Comparison of ENCODE assay signal across 20 cellular contexts in the genomic region with DNA sequence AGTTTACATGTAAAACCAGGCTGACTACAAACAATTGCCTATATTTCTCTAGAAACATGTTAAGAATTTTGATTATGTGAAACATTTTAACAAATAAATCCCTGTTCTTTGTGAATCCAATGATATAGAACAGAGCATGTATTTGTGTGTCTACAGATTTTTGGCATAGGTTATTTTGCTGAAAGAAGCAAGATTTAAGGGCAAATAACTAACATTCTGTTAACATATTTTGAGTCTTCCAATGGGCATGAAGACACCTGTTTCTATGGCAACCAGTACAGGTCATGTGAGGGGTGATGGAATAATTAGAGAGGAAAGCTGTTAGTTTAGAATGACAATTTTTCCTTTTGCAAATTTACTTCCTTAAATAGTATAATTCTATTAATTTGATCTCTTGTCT. TPM values are rescaled to one million over a fixed set of nuclear protein-coding genes. Genes with fewer than 3 reads are reported as not detected.
DNase-seq lines count a peak whose midpoint lies in the region; ATAC-seq and TF ChIP-seq lines count a peak whose summit lies in the region.
"Had no signal": no experiment of that assay in that cellular context is flagged by ENCODE, and none has a peak within 500 bp of the region (broad histone marks: within the 10 kb centered on the region; RNA-seq: fewer than 3 reads in every experiment).

No MANE protein-coding gene starts in this region.

- no peaks in the 10 kb centered on the region for H3K27me3 ChIP-seq in heart right ventricle
- H3K27me3 ChIP-seq: foreskin keratinocyte had no signal

- H3K36me3 ChIP-seq in heart right ventricle = no peaks in the 10 kb centered on the region
- H3K36me3 ChIP-seq: neutrophil had no signal

- peak overlapping the region; percentile 93 for H3K27ac Mint-ChIP-seq in endothelial cell (ENCODE audit: unreplicated experiment)
- H3K27ac Mint-ChIP-seq: HFFc6; stimulated activated naive CD8-positive, alpha-beta T cell treated with anti-CD3 and anti-CD28 coated beads, Interleukin-15, Interleukin-2, amounts not matched to agents 100 ng/mL and 50 ng/mL, for 24 hours had no signal

- peak overlapping the region in 7 of 10 donors; percentile 2 to 59 (median 16) for H3K27ac ChIP-seq in heart right ventricle
- H3K27ac ChIP-seq: foreskin keratinocyte, neutrophil, VCaP had no signal

- peaks cover 4% of the 10 kb centered on the region for H3K27me3 Mint-ChIP-seq in endothelial cell (ENCODE audit: unreplicated experiment)

- DNase-seq in heart right ventricle (no peak), Right ventricle myocardium inferior (ENCODE audit: missing footprints) (no peak), endothelial cell (ENCODE audit: low spot score) (no peak), renal cortical epithelial cell (ENCODE audit: low read depth) (peak; percentile 6), amniotic stem cell (lab: John Stamatoyannopoulos, UW) (no peak), glomerular visceral epithelial cell (ENCODE audit: extremely low spot score) (no peak)
- DNase-seq: activated naive CD4-positive, alpha-beta T cell treated with Interleukin-2 at 50 U/mL for 16 hours; activated T-cell treated with anti-CD3 and anti-CD28 coated beads for 4 hours; cortex of kidney; DND-41; foreskin keratinocyte; HFFc6; left cardiac atrium; NCI-H510A; trophoblast cell had no signal

- no peaks in the 10 kb centered on the region for H3K9me3 Mint-ChIP-seq in endothelial cell (ENCODE audit: unreplicated experiment)
- H3K9me3 Mint-ChIP-seq: HFFc6; stimulated activated naive CD8-positive, alpha-beta T cell treated with anti-CD3 and anti-CD28 coated beads, Interleukin-15, Interleukin-2, amounts not matched to agents 100 ng/mL and 50 ng/mL, for 24 hours had no signal

- H3K36me3 Mint-ChIP-seq in endothelial cell (ENCODE audit: low read depth, unreplicated experiment) = peaks cover 3% of the 10 kb centered on the region

- H3K9me3 ChIP-seq in heart right ventricle = no peaks in the 10 kb centered on the region
- H3K9me3 ChIP-seq: neutrophil had no signal

- intact Hi-C loops in heart right ventricle (cut with DNase I) (no loop called here), Right ventricle myocardium inferior (cut with DNase I) (no loop called here)

- TF ChIP-seq CTCF in heart right ventricle (IDR thresholded peaks at IDR 0.05) (no peak), endothelial cell (IDR thresholded peaks at IDR 0.05; ENCODE audit: unreplicated experiment) (no peak)

- ATAC-seq in heart right ventricle (no peak), Right ventricle myocardium inferior (no peak)
- ATAC-seq: foreskin keratinocyte had no signal

- H3K4me1 Mint-ChIP-seq in endothelial cell (ENCODE audit: unreplicated experiment) = peaks cover 27% of the 10 kb centered on the region

- H3K4me3 Mint-ChIP-seq in endothelial cell (ENCODE audit: unreplicated experiment) = no peak overlapping the region
- H3K4me3 Mint-ChIP-seq: HFFc6; stimulated activated naive CD8-positive, alpha-beta T cell treated with anti-CD3 and anti-CD28 coated beads, Interleukin-15, Interleukin-2, amounts not matched to agents 100 ng/mL and 50 ng/mL, for 24 hours had no signal

- peaks cover 0 to 38% (median 22%) of the 10 kb centered on the region in 9 donors for H3K4me1 ChIP-seq in heart right ventricle

- H3K4me3 ChIP-seq in heart right ventricle = no peak overlapping the region

RNA-seq across cellular contexts. Expression of a gene that starts 8.8 kb away (rescaled TPM):
- total RNA-seq in heart right ventricle = 1 to 10 TPM in 9 of 10 donors, under 1 TPM in 1; 0.72 to 3.9 (median 2.8) TPM
- polyA plus RNA-seq in heart right ventricle = 1 to 10 TPM; 1.3 to 2.7 TPM
- 5.6 TPM for total RNA-seq in Right ventricle myocardium inferior
- total RNA-seq in endothelial cell (ENCODE audit: unreplicated experiment) = 3.5 TPM
- total RNA-seq in renal cortical epithelial cell = 1.0 TPM in 1 of 2 replicates, not detected in the other
- total RNA-seq: foreskin keratinocyte; HFFc6; mononuclear cell; T-helper 1 cell treated with Interleukin-12 subunit alpha and Interleukin-12 subunit beta and Interleukin-4 antibody, amounts not matched to agents 30 ng/mL and 1 ng/mL, for 36 hours had no signal
- polyA plus RNA-seq: foreskin keratinocyte had no signal

RNA-seq across cellular contexts. Expression of a gene that starts 20.5 kb away (rescaled TPM):
- total RNA-seq in heart right ventricle (under 1 TPM in 5 of 10 donors, not detected in 5; 0.10 to 0.24 (median 0.12) TPM), Right ventricle myocardium inferior (0.30 TPM), endothelial cell (ENCODE audit: unreplicated experiment) (0.13 TPM), renal cortical epithelial cell (1.0 TPM in 1 of 2 replicates, not detected in the other)
- polyA plus RNA-seq in heart right ventricle = 1 to 10 TPM in 1 of 2 donors, under 1 TPM in 1; 0.14 to 1.3 TPM
- total RNA-seq: foreskin keratinocyte; mononuclear cell; T-helper 1 cell treated with Interleukin-12 subunit alpha and Interleukin-12 subunit beta and Interleukin-4 antibody, amounts not matched to agents 30 ng/mL and 1 ng/mL, for 36 hours had no signal
- polyA plus RNA-seq: foreskin keratinocyte had no signal

RNA-seq across cellular contexts. Expression of a gene that starts 31.0 kb away (rescaled TPM):
- total RNA-seq in heart right ventricle = 1 to 10 TPM; 1.2 to 5.8 (median 3.7) TPM
- 1 to 10 TPM; 3.4 to 5.5 TPM for polyA plus RNA-seq in heart right ventricle
- total RNA-seq in Right ventricle myocardium inferior = 2.0 TPM
- 1.8 TPM for total RNA-seq in endothelial cell (ENCODE audit: unreplicated experiment)
- 1.2 and 2.3 TPM in 2 replicates for total RNA-seq in renal cortical epithelial cell

RNA-seq across cellular contexts. Expression of a gene that starts 31.2 kb away (rescaled TPM):
- total RNA-seq in heart right ventricle = 10 to 100 TPM; 47.6 to 62.3 (median 56.0) TPM
- polyA plus RNA-seq in heart right ventricle = 10 to 100 TPM; 11.9 to 27.6 TPM
- 48.0 TPM for total RNA-seq in Right ventricle myocardium inferior
- 64.6 TPM for total RNA-seq in endothelial cell (ENCODE audit: unreplicated experiment)
- 5.4 and 23.4 TPM in 2 replicates for total RNA-seq in renal cortical epithelial cell

RNA-seq across cellular contexts. Expression of a gene that starts 51.2 kb away (rescaled TPM):
- 100 to 1,000 TPM; 151 to 456 (median 254) TPM for total RNA-seq in heart right ventricle
- polyA plus RNA-seq in heart right ventricle = 100 to 1,000 TPM; 252 to 528 TPM
- 369 TPM for total RNA-seq in Right ventricle myocardium inferior
- 0.26 TPM for total RNA-seq in endothelial cell (ENCODE audit: unreplicated experiment)
- 0.35 and 0.80 TPM in 2 replicates for total RNA-seq in renal cortical epithelial cell
- total RNA-seq: foreskin keratinocyte had no signal
- polyA plus RNA-seq: foreskin keratinocyte had no signal
